1 cellular context compared by ENCODE assay signal in genomic region chr9:36572515-36573418, GRCh38.
TF ChIP-seq lines count a peak whose summit lies in the region.

Gene MELK, plus strand, starts transcription at chr9:36572895. Its CDS starts 8,787 bp downstream, at chr9:36581682.

TF ChIP-seq in K562, 482 proteins besides CTCF, POLR2A, EP300 and RAD21 (continued from another document and continues in another):
- TF ChIP-seq E2F8 (IDR thresholded peaks at IDR 0.05; ENCODE audit: low read depth, partially characterized antibody) (peak; percentile 25), E2F6 (IDR thresholded peaks at IDR 0.05; ENCODE audit: borderline replicate concordance in 1 of 2, extremely low read depth in 1 of 2, insufficient read depth in 1 of 2, insufficient read length in 1 of 2, low read depth in 1 of 2, low read length in 1 of 2, poor library complexity in 1 of 2, severe bottlenecking in 1 of 2) (peak in 1 of 2 experiments; percentile 29), POLR2AphosphoS2 (IDR thresholded peaks at IDR 0.05; ENCODE audit: low read length) (no peak), CBX8 (IDR thresholded peaks at IDR 0.05; ENCODE audit: borderline replicate concordance, extremely low read depth, low read depth, low read length, poor library complexity, severe bottlenecking) (no peak), ZNF77 (CRISPR knock-in tag; IDR thresholded peaks at IDR 0.05) (no peak), ATF3 (IDR thresholded peaks at IDR 0.05) (no peak), ATF3 (CRISPR knock-in tag; conservative IDR thresholded peaks at IDR 0.05) (no peak), ZBTB40 (IDR thresholded peaks at IDR 0.05) (peak; percentile 84), ZBTB40 (CRISPR knock-in tag; IDR thresholded peaks at IDR 0.05) (no peak), SFPQ (IDR thresholded peaks at IDR 0.05; ENCODE audit: low read depth, low read length) (no peak), KAT8 (IDR thresholded peaks at IDR 0.05; ENCODE audit: low read depth) (no peak), GTF2E2 (tag; IDR thresholded peaks at IDR 0.05) (peak; percentile 51; the same call in 1 of the 2 replicates), LARP7 (IDR thresholded peaks at IDR 0.05) (no peak), TRIM24 (IDR thresholded peaks at IDR 0.05) (no peak), ZNF395 (CRISPR knock-in tag; IDR thresholded peaks at IDR 0.05) (peak; percentile 96), ASH1L (IDR thresholded peaks at IDR 0.05; ENCODE audit: borderline replicate concordance, low read depth, partially characterized antibody) (no peak), FOXK1 (CRISPR knock-in tag; IDR thresholded peaks at IDR 0.05; ENCODE audit: borderline replicate concordance) (no peak), GTF2A2 (tag; IDR thresholded peaks at IDR 0.05) (no peak), CBFB (CRISPR knock-in tag; IDR thresholded peaks at IDR 0.05) (no peak), TFAP4 (CRISPR knock-in tag; IDR thresholded peaks at IDR 0.05; ENCODE audit: borderline replicate concordance) (peak; percentile 51; the same call in 1 of the 2 replicates), ZNF592 (IDR thresholded peaks at IDR 0.05) (no peak), ZNF764 (CRISPR knock-in tag; IDR thresholded peaks at IDR 0.05; ENCODE audit: low read depth) (no peak), CREM (IDR thresholded peaks at IDR 0.05; ENCODE audit: low read depth) (no peak), ZNF699 (CRISPR knock-in tag; IDR thresholded peaks at IDR 0.05; ENCODE audit: insufficient replicate concordance) (no peak), MCM5 (IDR thresholded peaks at IDR 0.05; ENCODE audit: low read depth) (no peak), ZBTB26 (CRISPR knock-in tag; IDR thresholded peaks at IDR 0.05) (no peak), XRCC3 (IDR thresholded peaks at IDR 0.05) (no peak), ZNF197 (CRISPR knock-in tag; IDR thresholded peaks at IDR 0.05; ENCODE audit: low read depth) (no peak), STAG1 (CRISPR knock-in tag; IDR thresholded peaks at IDR 0.05; ENCODE audit: borderline replicate concordance) (no peak)
